19 cellular contexts compared by ENCODE assay signal in the genomic region with DNA sequence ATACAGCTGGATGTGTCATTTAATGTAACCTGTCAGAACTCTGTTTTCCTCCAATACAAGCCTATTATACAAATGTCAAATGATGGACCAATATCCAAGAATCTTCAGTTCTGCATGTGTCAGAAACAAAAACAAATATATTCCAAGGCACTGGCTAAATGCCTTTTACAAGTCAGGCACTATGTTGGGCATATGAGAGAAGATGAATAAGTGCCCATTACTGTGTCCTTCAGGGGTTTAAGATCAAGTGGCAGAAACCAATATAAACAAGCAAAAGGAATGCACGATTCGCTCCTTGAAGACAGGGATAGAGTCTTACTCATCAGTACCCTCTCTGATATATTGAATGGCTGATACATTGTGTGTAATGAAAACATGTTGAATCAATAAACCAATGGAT.
"Had no signal": no experiment of that assay in that cellular context is flagged by ENCODE, and none has a peak within 500 bp of the region (broad histone marks: within the 10 kb centered on the region; RNA-seq: fewer than 3 reads in every experiment).

No MANE protein-coding gene starts in this region.

- H3K4me3 ChIP-seq: body of pancreas, prostate gland, right atrium auricular region, skin epidermis, transverse colon, uterus had no signal

- DNase-seq: activated CD4-positive, alpha-beta T cell treated with anti-CD3 and anti-CD28 coated beads for 1 hour; activated CD4-positive, alpha-beta T cell treated with anti-CD3 and anti-CD28 coated beads, Interleukin-2, amount 50 U/mL, for 1 hour; activated gamma-delta T cell treated with Interleukin-2 at 50 U/mL for 16 hours; activated T-cell treated with anti-CD3 and anti-CD28 coated beads, Interleukin-2, amount 50 U/mL, for 1 hour; anterior cingulate cortex; body of pancreas; effector CD8-positive, alpha-beta T cell; erythroblast; foreskin keratinocyte; immature natural killer cell; kidney glomerular epithelial cell; left ventricle myocardium superior; stimulated activated CD4-positive, alpha-beta T cell treated with anti-CD3 and anti-CD28 coated beads, Interleukin-1b, Interleukin-23, amount 100 ng/mL, for 48 hours; stimulated activated naive CD8-positive, alpha-beta T cell treated with anti-CD3 and anti-CD28 coated beads, Interleukin-15, amount 100 ng/mL, for 72 hours; transverse colon; uterus had no signal

- H3K27me3 ChIP-seq: body of pancreas, foreskin keratinocyte, right atrium auricular region, transverse colon, uterus had no signal

- H3K27ac ChIP-seq: foreskin keratinocyte, prostate gland, right atrium auricular region, skin epidermis, transverse colon, uterus had no signal

- H3K4me1 ChIP-seq: prostate gland, right atrium auricular region, uterus had no signal

- H3K9me3 ChIP-seq: body of pancreas, prostate gland, right atrium auricular region, transverse colon, uterus had no signal

- ATAC-seq: body of pancreas; foreskin keratinocyte; left ventricle myocardium superior; stimulated activated naive CD8-positive, alpha-beta T cell treated with anti-CD3 and anti-CD28 coated beads, Interleukin-15, amount 100 ng/mL, for 72 hours had no signal

- H3K36me3 ChIP-seq: prostate gland, right atrium auricular region, transverse colon, uterus had no signal
